In the genomic region with DNA sequence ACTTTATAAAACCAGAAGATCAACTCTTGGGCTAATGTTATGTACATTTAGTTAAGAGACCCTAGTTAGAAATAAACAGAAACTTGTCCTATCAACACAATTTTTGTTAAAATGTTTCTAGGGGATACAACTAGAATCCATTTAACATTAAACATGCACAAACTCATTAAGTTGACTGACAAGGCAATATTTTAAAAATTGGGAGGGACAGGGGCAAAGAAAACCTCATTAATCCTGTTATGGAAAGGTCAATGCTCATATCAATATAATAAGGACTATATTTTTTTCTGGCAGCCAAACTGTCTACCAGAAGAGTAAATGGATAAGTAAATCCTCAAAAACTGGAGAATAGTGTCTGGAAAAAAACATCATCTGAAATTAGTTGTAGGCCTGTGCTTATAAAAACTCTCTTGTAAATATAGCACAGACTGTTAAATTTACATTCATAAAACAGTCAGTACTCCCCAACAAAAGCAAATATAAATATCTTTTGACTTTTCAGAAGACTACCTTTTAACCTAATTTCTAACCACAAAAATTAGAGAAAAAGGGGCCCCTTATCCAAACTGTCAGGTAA, we compare ENCODE assay signal across 10 cellular contexts. TPM values are rescaled to one million over a fixed set of nuclear protein-coding genes. Genes with fewer than 3 reads are reported as not detected.
DNase-seq lines count a peak whose midpoint lies in the region; FAIRE-seq and TF ChIP-seq lines count a peak whose summit lies in the region.
"Had no signal": no experiment of that assay in that cellular context is flagged by ENCODE, and none has a peak within 500 bp of the region (broad histone marks: within the 10 kb centered on the region; RNA-seq: fewer than 3 reads in every experiment).

No MANE protein-coding gene starts in this region.

- H3K23me2 ChIP-seq in H9 (ENCODE audit: insufficient read length, low read depth, low read length, poor library complexity, severe bottlenecking), result peaks cover 15% of the 10 kb centered on the region

- peaks cover 10 to 15% of the 10 kb centered on the region in 2 experiments for H3K9me3 Mint-ChIP-seq in H9

- peaks cover 45% of the 10 kb centered on the region for H3F3A ChIP-seq in SU-DHL-6 (ENCODE audit: insufficient read depth)

- no peak overlapping the region for H2BK15ac ChIP-seq in H9 (ENCODE audit: low read depth, low read length)

- H2BK20ac ChIP-seq in H9 (ENCODE audit: low read depth, low read length, poor library complexity, severe bottlenecking), result no peak overlapping the region

- FAIRE-seq in GM12891 (lab: Jason Lieb, UNC), result no peak

- peaks cover 64 to 68% of the 10 kb centered on the region in 2 experiments for H3K4me1 Mint-ChIP-seq in H9

- H4K91ac ChIP-seq in H9 (ENCODE audit: insufficient read length, low read depth, low read length), result no peak overlapping the region

- H3K14ac ChIP-seq in H9 (ENCODE audit: insufficient read depth, low read length), result no peak overlapping the region

- H3K36me3 Mint-ChIP-seq in H9 (ENCODE audit: insufficient read depth in 1 of 3, low read depth in 3 of 3), result peaks cover 67 to 88% (median 80%) of the 10 kb centered on the region in 3 experiments

- no peak overlapping the region for H2BK12ac ChIP-seq in H9 (ENCODE audit: insufficient read length, low read depth, low read length)

- H3K4me3 ChIP-seq in SU-DHL-6 (ENCODE audit: insufficient read depth, low read length, poor library complexity, severe bottlenecking), result peak overlapping the region; percentile 97
- H3K4me3 ChIP-seq in fibroblast of pulmonary artery (replicated peaks; ENCODE audit: low read depth, low read length), result peak overlapping the region; percentile 100
- peak overlapping the region; percentile 96 for H3K4me3 ChIP-seq in skeletal muscle satellite cell (ENCODE audit: low read length)

- no peaks in the 10 kb centered on the region for H3K79me1 ChIP-seq in H9 (ENCODE audit: insufficient read depth, low read depth, low read length, poor library complexity, severe bottlenecking)

- H3T11ph ChIP-seq in H9 (ENCODE audit: low read length), result no peak overlapping the region

- no peaks in the 10 kb centered on the region for H3K9me3 ChIP-seq in H9 (ENCODE audit: control insufficient read depth, low read depth, low read length)
- H3K9me3 ChIP-seq in SU-DHL-6 (ENCODE audit: insufficient read depth, low read length), result no peaks in the 10 kb centered on the region
- no peaks in the 10 kb centered on the region for H3K9me3 ChIP-seq in skeletal muscle satellite cell (replicated peaks; ENCODE audit: low read length)

- peaks cover 89% of the 10 kb centered on the region for H3K79me2 ChIP-seq in H9 (ENCODE audit: insufficient read depth, low read length)
- peaks cover 93% of the 10 kb centered on the region for H3K79me2 ChIP-seq in SU-DHL-6 (ENCODE audit: insufficient read depth, low read length)

- H3K9ac ChIP-seq in H9 (ENCODE audit: extremely low read depth, insufficient read length, low read length) (no peak overlapping the region), SU-DHL-6 (ENCODE audit: low read length) (peak overlapping the region; percentile 98), skeletal muscle satellite cell (ENCODE audit: low read depth, low read length) (peak overlapping the region; percentile 100)

- no peak overlapping the region for H3K4ac ChIP-seq in H9 (ENCODE audit: low read depth, low read length)

- no peak overlapping the region for H2AK5ac ChIP-seq in H9 (ENCODE audit: insufficient read length, low read length)

- H3K23ac ChIP-seq in H9 (ENCODE audit: insufficient read length, low read depth, low read length), result no peak overlapping the region

- no peak overlapping the region for H4K5ac ChIP-seq in H9 (ENCODE audit: insufficient read length, low read depth, low read length)

- H3K27me3 ChIP-seq in H9 (ENCODE audit: insufficient read depth, low read length) (no peaks in the 10 kb centered on the region), SU-DHL-6 (ENCODE audit: low read length) (no peaks in the 10 kb centered on the region), skeletal muscle satellite cell (ENCODE audit: control insufficient read depth, insufficient read depth, low read length) (no peaks in the 10 kb centered on the region)

- no peak overlapping the region for H2BK5ac ChIP-seq in H9 (ENCODE audit: insufficient read length, low read length)

- H2AFZ ChIP-seq in H9 (ENCODE audit: low read length) (no peak overlapping the region), SU-DHL-6 (ENCODE audit: low read depth, low read length, severe bottlenecking) (no peak overlapping the region)

- no peak overlapping the region for H3K18ac ChIP-seq in H9 (ENCODE audit: insufficient read length, low read depth, low read length)

- no peak overlapping the region for H2BK120ac ChIP-seq in H9 (ENCODE audit: low read depth, low read length, poor library complexity, severe bottlenecking)

- H3K4me2 ChIP-seq in H9 (ENCODE audit: insufficient read depth, insufficient read length, low read length), result peak overlapping the region; percentile 98
- peak overlapping the region; percentile 98 for H3K4me2 ChIP-seq in SU-DHL-6 (ENCODE audit: low read depth, low read length, poor library complexity, severe bottlenecking)
- peak overlapping the region; percentile 84 for H3K4me2 ChIP-seq in skeletal muscle satellite cell (ENCODE audit: low read length)

- CTCF ChIA-PET in GM10248 (lab: Yijun Ruan, JAX), result interaction anchor here (1.4 to 3.0 kb wide), 2 partner anchors 10 kb away, joined by 13 to 21 read pairs; no protein-coding TSS in a partner anchor

- H3K27ac ChIP-seq in H9 (ENCODE audit: insufficient read length, low read depth, low read length), result no peak overlapping the region
- H3K27ac ChIP-seq in SU-DHL-6 (ENCODE audit: low read depth, low read length), result no peak overlapping the region

- H4K20me1 ChIP-seq in H9 (ENCODE audit: control insufficient read depth, insufficient read depth, insufficient read length) (no peaks in the 10 kb centered on the region), SU-DHL-6 (ENCODE audit: low read depth, low read length) (peaks cover 82% of the 10 kb centered on the region)

- no peaks in the 10 kb centered on the region for H3K9me2 ChIP-seq in SU-DHL-6 (replicated peaks; ENCODE audit: insufficient read depth, low read length)

- H3K56ac ChIP-seq in H9 (ENCODE audit: insufficient read length, low read depth, low read length), result no peak overlapping the region

- H3K27ac Mint-ChIP-seq in H9, result peak overlapping the region in 2 of 3 experiments; percentile 28 to 86; a peak in 2 of 7 replicates

- DNase-seq in H9, result no peak
- no peak for DNase-seq in fibroblast of pulmonary artery (ENCODE audit: low read depth)
- DNase-seq in NCI-H2029 (lab: John Stamatoyannopoulos, UW), result no peak
- DNase-seq in GM12891 (ENCODE audit: insufficient read length, low spot score), result no peak
- DNase-seq in GM10248 (ENCODE audit: extremely low spot score), result no peak
- no peak for DNase-seq in NCI-H2029 treated with DMSO at 0.1 percent for 48 hours (lab: John Stamatoyannopoulos, UW)
- DNase-seq: activated CD4-positive, CD25-positive, alpha-beta regulatory T cell treated with anti-CD3 and anti-CD28 coated beads, Interleukin-2, amount 50 U/mL, for 72 hours; hypothalamus had no signal

- no peak for TF ChIP-seq POLR2A in GM12891 (IDR thresholded peaks at IDR 0.05; ENCODE audit: low read depth, low read length)

- peaks cover 13% of the 10 kb centered on the region for H3K4me1 ChIP-seq in H9 (ENCODE audit: insufficient read depth, low read length)
- H3K4me1 ChIP-seq in skeletal muscle satellite cell (ENCODE audit: control insufficient read depth, insufficient read depth, low read length), result peaks cover 58% of the 10 kb centered on the region

- H3K4me3 Mint-ChIP-seq in H9, result peak overlapping the region; percentile 100

- H4K8ac ChIP-seq in H9 (replicated peaks; ENCODE audit: insufficient read length, low read depth, low read length), result no peak overlapping the region

- peaks cover 7% of the 10 kb centered on the region; the same call in 1 of the 2 replicates for H3K27me3 Mint-ChIP-seq in H9 (ENCODE audit: low read depth)

- POLR2A ChIA-PET in GM10248 (lab: Yijun Ruan, JAX), result interaction anchor here (2.0 kb wide), 1 partner anchor 11 kb away, joined by 10 read pairs; no protein-coding TSS in a partner anchor

- TF ChIP-seq CTCF in H9 (conservative IDR thresholded peaks at IDR 0.05) (no peak), SU-DHL-6 (IDR thresholded peaks at IDR 0.05; ENCODE audit: insufficient read depth, low read length, poor library complexity, severe bottlenecking) (no peak), fibroblast of pulmonary artery (IDR thresholded peaks at IDR 0.05; ENCODE audit: low read length, missing control alignments) (no peak), GM10248 (IDR thresholded peaks at IDR 0.05; ENCODE audit: control extremely low read depth, extremely low read depth, low read depth, missing control alignments) (no peak)

- H3K36me3 ChIP-seq in SU-DHL-6 (ENCODE audit: low read length), result peaks cover 57% of the 10 kb centered on the region
- peaks cover 45% of the 10 kb centered on the region for H3K36me3 ChIP-seq in skeletal muscle satellite cell (ENCODE audit: insufficient read depth, low read length)

TF ChIP-seq in GM12891, 5 proteins besides CTCF, POLR2A, EP300 and RAD21:
- no peak for TF ChIP-seq SPI1 (IDR thresholded peaks at IDR 0.05; ENCODE audit: low read depth, low read length)
- no peak for TF ChIP-seq POLR2AphosphoS5 (IDR thresholded peaks at IDR 0.05; ENCODE audit: low read depth, low read length)
- no peak for TF ChIP-seq PAX5 (IDR thresholded peaks at IDR 0.05; ENCODE audit: insufficient read depth, low read length, severe bottlenecking)
- TF ChIP-seq POU2F2 (IDR thresholded peaks at IDR 0.05; ENCODE audit: low read depth, low read length), result no peak
- no peak for TF ChIP-seq TAF1 (IDR thresholded peaks at IDR 0.05; ENCODE audit: low read depth, low read length)

RNA-seq across cellular contexts. Expression of gene TRA2B, which starts 4.4 kb away (rescaled TPM):
- total RNA-seq in H9 (2021), result 344 and 349 TPM in 2 replicates
- total RNA-seq in skeletal muscle satellite cell (2012; rRNA removed), result 213 and 218 TPM in 2 replicates
- polyA plus RNA-seq in GM12891 (2012; ENCODE audit: low read depth, missing spikeins), result 174 TPM
